8 cellular contexts compared by ENCODE assay signal in the genomic region with DNA sequence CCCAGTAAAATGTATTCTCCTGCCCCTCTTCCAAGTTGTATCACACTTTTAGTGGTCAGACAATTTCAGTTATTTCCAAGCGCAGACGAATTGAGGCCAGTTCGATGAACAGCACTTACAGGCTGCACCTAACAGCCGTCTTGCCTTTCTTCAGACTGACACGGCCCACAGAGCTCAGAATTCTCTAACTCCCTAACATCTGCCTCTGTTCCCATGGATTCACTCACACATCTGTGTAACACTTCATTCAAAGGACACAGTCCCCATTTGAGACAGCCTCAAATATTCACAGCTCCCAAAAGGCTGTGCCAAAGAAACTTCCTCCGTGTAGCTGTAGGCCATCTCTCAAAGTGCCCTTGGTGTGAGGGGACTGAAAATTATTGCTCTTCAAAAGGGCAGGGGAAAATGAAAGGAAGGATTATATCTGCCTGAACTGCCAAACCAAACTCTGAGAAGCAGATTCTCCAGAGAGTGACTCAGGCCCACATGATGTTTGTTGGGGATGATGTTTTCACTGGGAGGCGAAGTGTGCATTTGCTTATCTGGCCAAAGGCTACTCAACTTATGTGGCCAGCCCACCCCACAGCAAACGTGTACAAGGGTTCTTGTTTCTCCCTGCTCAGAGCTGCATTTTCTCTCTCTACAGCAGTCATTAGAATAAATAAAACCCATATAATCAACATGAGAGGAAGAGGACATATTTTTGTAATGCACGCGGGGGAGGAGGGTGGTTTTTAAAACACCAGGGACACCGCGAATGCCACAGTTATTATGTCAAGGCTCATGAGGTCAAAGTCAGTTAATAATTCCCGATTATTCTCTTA.
A peak's percentile ranks its signal among the peaks of the same experiment; 100 is the strongest.
DNase-seq lines count a peak whose midpoint lies in the region; ATAC-seq and TF ChIP-seq lines count a peak whose summit lies in the region.

No MANE protein-coding gene starts in this region.

- CTCF ChIA-PET in activated naive CD4-positive, alpha-beta T cell treated with anti-CD3 and anti-CD28 coated beads, Interleukin-2, amount 10 ng/mL, durations not matched to agents 7 days and 5 days (lab: Charles Lee), result interaction anchor here (1.3 to 1.8 kb wide), 2 partner anchors 459 to 589 kb away, joined by 4 to 8 read pairs; no protein-coding TSS in a partner anchor

- no peak for TF ChIP-seq CTCF in adrenal gland (IDR thresholded peaks at IDR 0.05)

- H3K27me3 ChIP-seq in adrenal gland, result peaks cover 23% of the 10 kb centered on the region

- WGBS in adrenal gland, 4 donors, result 43 to 53% (median 45%) methylated on average over 13 of the region's 13 CpGs

- H3K27me3 Mint-ChIP-seq in activated naive CD4-positive, alpha-beta T cell treated with anti-CD3 and anti-CD28 coated beads, Interleukin-2, amount 10 ng/mL, durations not matched to agents 7 days and 5 days, result peaks cover 61% of the 10 kb centered on the region

- H3K4me3 ChIP-seq in adrenal gland, result no peak overlapping the region

- peak overlapping the region in 4 of 5 donors; percentile 64 to 77 (median 67) for H3K27ac ChIP-seq in adrenal gland

- H3K4me1 ChIP-seq in adrenal gland (replicated peaks in 1 of 2), result peaks cover 10 to 45% of the 10 kb centered on the region in 2 donors

- H3K9me3 ChIP-seq in adrenal gland (replicated peaks in 1 of 3), result no peaks in the 10 kb centered on the region

- ATAC-seq in left cardiac atrium, result peak; percentile 28 to 72
- ATAC-seq in stimulated activated naive CD8-positive, alpha-beta T cell treated with anti-CD3 and anti-CD28 coated beads, Interleukin-15, Interleukin-2, amounts not matched to agents 100 U/mL and 50 U/mL, for 24 hours, result no peak

- peaks cover under 1% of the 10 kb centered on the region for H3K9me3 Mint-ChIP-seq in activated naive CD4-positive, alpha-beta T cell treated with anti-CD3 and anti-CD28 coated beads, Interleukin-2, amount 10 ng/mL, durations not matched to agents 7 days and 5 days

- H3K27ac Mint-ChIP-seq in activated naive CD4-positive, alpha-beta T cell treated with anti-CD3 and anti-CD28 coated beads, Interleukin-2, amount 10 ng/mL, durations not matched to agents 7 days and 5 days, result no peak overlapping the region

- peak in 1 of 2 donors; percentile 16 for TF ChIP-seq POLR2A in adrenal gland (IDR thresholded peaks at IDR 0.05)

- intact Hi-C loops in adrenal gland (cut with DNase I) (loop anchor here (5.0 to 10.0 kb wide), 5 partner anchors 125 to 602 kb away; no protein-coding TSS in a partner anchor), left cardiac atrium (cut with DNase I) (loop anchor here (2.0 to 5.0 kb wide), 5 partner anchors 283 to 592 kb away; no protein-coding TSS in a partner anchor)

- no peaks in the 10 kb centered on the region for H3K36me3 ChIP-seq in adrenal gland (replicated peaks in 1 of 2)

- H3K4me3 Mint-ChIP-seq in activated naive CD4-positive, alpha-beta T cell treated with anti-CD3 and anti-CD28 coated beads, Interleukin-2, amount 10 ng/mL, durations not matched to agents 7 days and 5 days, result no peak overlapping the region

- H3K4me1 Mint-ChIP-seq in activated naive CD4-positive, alpha-beta T cell treated with anti-CD3 and anti-CD28 coated beads, Interleukin-2, amount 10 ng/mL, durations not matched to agents 7 days and 5 days, result peaks cover 20% of the 10 kb centered on the region

- DNase-seq in ELF-1 (ENCODE audit: low read depth, low spot score) (peak; percentile 40), adrenal gland (peak in 5 of 7 donors; percentile 57 to 81 (median 62)), left cardiac atrium (no peak), retina (peak; percentile 46), DMS114 treated with DMSO at 0.1 percent for 48 hours (lab: John Stamatoyannopoulos, UW; ENCODE audit: unreplicated experiment) (no peak)
- DNase-seq in stimulated activated naive CD8-positive, alpha-beta T cell treated with anti-CD3 and anti-CD28 coated beads, Interleukin-15, Interleukin-2, amounts not matched to agents 100 U/mL and 50 U/mL, for 24 hours, result no peak
- no peak for DNase-seq in activated effector memory CD4-positive, alpha-beta T cell treated with Interleukin-2 at 50 U/mL for 16 hours
- no peak for DNase-seq in activated naive CD4-positive, alpha-beta T cell treated with anti-CD3 and anti-CD28 coated beads, Interleukin-2, amount 10 ng/mL, durations not matched to agents 7 days and 5 days

- peaks cover 6% of the 10 kb centered on the region for H3K36me3 Mint-ChIP-seq in activated naive CD4-positive, alpha-beta T cell treated with anti-CD3 and anti-CD28 coated beads, Interleukin-2, amount 10 ng/mL, durations not matched to agents 7 days and 5 days

Comparison
In these comparisons a context has a peak if more than half of its experiments do, and no peak if none do; other contexts are left out.
1. DNase-seq: peak in ELF-1 (single experiment), adrenal gland (5 of 7) and retina (single experiment); none in left cardiac atrium (single experiment), stimulated activated naive CD8-positive, alpha-beta T cell treated with anti-CD3 and anti-CD28 coated beads, Interleukin-15, Interleukin-2, amounts not matched to agents 100 U/mL and 50 U/mL, for 24 hours (single experiment), activated effector memory CD4-positive, alpha-beta T cell treated with Interleukin-2 at 50 U/mL for 16 hours (single experiment), activated naive CD4-positive, alpha-beta T cell treated with anti-CD3 and anti-CD28 coated beads, Interleukin-2, amount 10 ng/mL, durations not matched to agents 7 days and 5 days (single experiment) and DMS114 treated with DMSO at 0.1 percent for 48 hours (single experiment).